In genomic region chr16:50102046-50102756, GRCh38 we compare ENCODE assay signal across 10 cellular contexts. TPM values are rescaled to one million over a fixed set of nuclear protein-coding genes. Genes with fewer than 3 reads are reported as not detected.
DNase-seq lines count a peak whose midpoint lies in the region; ATAC-seq and TF ChIP-seq lines count a peak whose summit lies in the region.
"Had no signal": no experiment of that assay in that cellular context is flagged by ENCODE, and none has a peak within 500 bp of the region (broad histone marks: within the 10 kb centered on the region; RNA-seq: fewer than 3 reads in every experiment).

No MANE protein-coding gene starts in this region.

- peaks cover 0 to 93% of the 10 kb centered on the region in 2 donors for H3K36me3 ChIP-seq in gastroesophageal sphincter
- peaks cover 0 to 18% of the 10 kb centered on the region in 2 donors for H3K36me3 ChIP-seq in body of pancreas (replicated peaks in 1 of 2; ENCODE audit: insufficient read depth in 1 of 2, low read depth in 2 of 2)

- intact Hi-C loops in body of pancreas (cut with DNase I): no loop called here

- TF ChIP-seq CTCF in GM20000 (IDR thresholded peaks at IDR 0.05; ENCODE audit: extremely low read depth, missing control alignments) (no peak), fibroblast of the aortic adventitia (IDR thresholded peaks at IDR 0.05; ENCODE audit: insufficient read depth, low read length) (no peak), gastroesophageal sphincter (IDR thresholded peaks at IDR 0.05) (no peak), body of pancreas (IDR thresholded peaks at IDR 0.05) (no peak)

- TF ChIP-seq POLR2A in gastroesophageal sphincter (IDR thresholded peaks at IDR 0.05): no peak
- no peak for TF ChIP-seq POLR2A in body of pancreas (IDR thresholded peaks at IDR 0.05)

- H3K27ac ChIP-seq in gastroesophageal sphincter (no peak overlapping the region), body of pancreas (no peak overlapping the region)

- no peaks in the 10 kb centered on the region for H3K4me1 ChIP-seq in gastroesophageal sphincter
- H3K4me1 ChIP-seq in body of pancreas: no peaks in the 10 kb centered on the region

- 85 to 88% methylated on average over 6 of the region's 6 CpGs for WGBS in gastroesophageal sphincter (ENCODE audit: low coverage in 1 of 2), 2 donors
- WGBS in body of pancreas, 2 donors: 84 to 86% methylated on average over 6 of the region's 6 CpGs

- no peaks in the 10 kb centered on the region for H3K27me3 ChIP-seq in gastroesophageal sphincter
- H3K27me3 ChIP-seq in body of pancreas: no peaks in the 10 kb centered on the region

- no peak for TF ChIP-seq EP300 in gastroesophageal sphincter (IDR thresholded peaks at IDR 0.05)

- H3K9me3 ChIP-seq in gastroesophageal sphincter: no peaks in the 10 kb centered on the region
- H3K9me3 ChIP-seq in body of pancreas: no peaks in the 10 kb centered on the region
- H3K9me3 ChIP-seq: mucosa of descending colon had no signal

- H3K4me3 ChIP-seq in fibroblast of the aortic adventitia (ENCODE audit: low read depth, low read length) (no peak overlapping the region), gastroesophageal sphincter (no peak overlapping the region), body of pancreas (no peak overlapping the region)
- H3K4me3 ChIP-seq: mucosa of descending colon had no signal

- DNase-seq in Daoy (ENCODE audit: low read depth) (peak; percentile 6), GM20000 (ENCODE audit: low spot score) (peak; percentile 24), MV-4-11 (lab: John Stamatoyannopoulos, UW) (peak; percentile 91), fibroblast of the aortic adventitia (ENCODE audit: low read depth) (peak; percentile 12), NCI-H1694 treated with DMSO at 0.1 percent for 48 hours (lab: John Stamatoyannopoulos, UW) (no peak), cerebellar nuclear complex (lab: John Stamatoyannopoulos, UW) (no peak), body of pancreas (no peak)
- DNase-seq: mucosa of descending colon, NCI-H226 had no signal

- no peak for ATAC-seq in gastroesophageal sphincter
- ATAC-seq in body of pancreas: no peak
- ATAC-seq: mucosa of descending colon had no signal

RNA-seq across cellular contexts. Expression of gene HEATR3, which starts 36.4 kb away (rescaled TPM):
- total RNA-seq in Daoy (2014; rRNA removed; shearing (Covaris generic)): 32.3 and 46.6 TPM in 2 replicates
- total RNA-seq in fibroblast of the aortic adventitia (ENCODE audit: low replicate concordance) (14.8 and 18.8 TPM in 2 replicates), gastroesophageal sphincter (10 to 100 TPM; 11.2 to 27.4 (median 13.5) TPM), body of pancreas (10 to 100 TPM; 17.4 to 25.7 TPM)

RNA-seq across cellular contexts. Expression of gene TENT4B, which starts 50.9 kb away (rescaled TPM):
- 5.2 and 6.5 TPM in 2 replicates for total RNA-seq in Daoy (2014; rRNA removed; shearing (Covaris generic))
- total RNA-seq in fibroblast of the aortic adventitia (ENCODE audit: low replicate concordance): 3.8 and 9.7 TPM in 2 replicates
- total RNA-seq in gastroesophageal sphincter: 10 to 100 TPM; 13.9 to 25.7 (median 20.9) TPM
- total RNA-seq in body of pancreas: 1 to 10 TPM; 2.0 to 7.0 TPM

Comparison
In these comparisons a context has a peak if more than half of its experiments do, and no peak if none do; other contexts are left out.
1. DNase-seq: peak in Daoy (single experiment), GM20000 (single experiment), MV-4-11 (single experiment) and fibroblast of the aortic adventitia (single experiment); none in NCI-H1694 treated with DMSO at 0.1 percent for 48 hours (single experiment), cerebellar nuclear complex (0 of 2) and body of pancreas (0 of 4).